ENCODE assay signal across 1 cellular context in the genomic region with DNA sequence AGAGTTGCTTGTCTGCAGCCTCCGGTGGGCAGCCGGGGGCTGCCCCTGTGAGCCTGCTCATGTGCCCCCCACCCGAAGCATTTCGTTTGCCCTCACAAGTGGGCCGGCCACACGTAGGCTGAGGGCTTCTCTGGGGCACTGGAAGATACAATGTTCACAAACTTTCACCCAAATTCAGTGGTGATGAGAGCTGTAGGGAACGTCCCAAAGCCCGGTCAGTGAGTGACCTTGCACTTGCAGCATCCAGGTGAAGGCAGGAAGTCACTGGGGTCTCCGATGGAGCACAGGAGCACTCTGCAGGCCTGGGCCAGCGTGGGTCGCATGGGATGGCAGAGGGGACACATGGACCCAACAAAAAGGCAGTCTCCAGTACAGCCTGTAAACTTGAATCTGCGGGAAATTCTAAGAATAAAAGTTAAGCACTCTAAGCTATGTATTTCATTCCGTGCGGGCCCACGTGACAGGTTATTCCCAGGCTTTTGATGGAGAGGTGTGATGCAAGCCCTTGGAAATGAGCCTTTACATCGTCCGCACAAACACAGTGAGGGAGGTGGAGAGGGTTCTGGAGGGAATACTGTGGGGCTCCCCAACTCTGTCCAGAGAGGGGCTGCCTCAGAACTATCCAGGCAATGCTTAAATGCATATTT.
TF ChIP-seq lines count a peak whose summit lies in the region.

No MANE protein-coding gene starts in this region.

TF ChIP-seq in K562, 482 proteins besides CTCF, POLR2A, EP300 and RAD21:
- TF ChIP-seq, protein P1, sequence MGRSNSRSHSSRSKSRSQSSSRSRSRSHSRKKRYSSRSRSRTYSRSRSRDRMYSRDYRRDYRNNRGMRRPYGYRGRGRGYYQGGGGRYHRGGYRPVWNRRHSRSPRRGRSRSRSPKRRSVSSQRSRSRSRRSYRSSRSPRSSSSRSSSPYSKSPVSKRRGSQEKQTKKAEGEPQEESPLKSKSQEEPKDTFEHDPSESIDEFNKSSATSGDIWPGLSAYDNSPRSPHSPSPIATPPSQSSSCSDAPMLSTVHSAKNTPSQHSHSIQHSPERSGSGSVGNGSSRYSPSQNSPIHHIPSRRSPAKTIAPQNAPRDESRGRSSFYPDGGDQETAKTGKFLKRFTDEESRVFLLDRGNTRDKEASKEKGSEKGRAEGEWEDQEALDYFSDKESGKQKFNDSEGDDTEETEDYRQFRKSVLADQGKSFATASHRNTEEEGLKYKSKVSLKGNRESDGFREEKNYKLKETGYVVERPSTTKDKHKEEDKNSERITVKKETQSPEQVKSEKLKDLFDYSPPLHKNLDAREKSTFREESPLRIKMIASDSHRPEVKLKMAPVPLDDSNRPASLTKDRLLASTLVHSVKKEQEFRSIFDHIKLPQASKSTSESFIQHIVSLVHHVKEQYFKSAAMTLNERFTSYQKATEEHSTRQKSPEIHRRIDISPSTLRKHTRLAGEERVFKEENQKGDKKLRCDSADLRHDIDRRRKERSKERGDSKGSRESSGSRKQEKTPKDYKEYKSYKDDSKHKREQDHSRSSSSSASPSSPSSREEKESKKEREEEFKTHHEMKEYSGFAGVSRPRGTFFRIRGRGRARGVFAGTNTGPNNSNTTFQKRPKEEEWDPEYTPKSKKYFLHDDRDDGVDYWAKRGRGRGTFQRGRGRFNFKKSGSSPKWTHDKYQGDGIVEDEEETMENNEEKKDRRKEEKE (IDR thresholded peaks at IDR 0.05; ENCODE audit: borderline replicate concordance in 1 of 2, control insufficient read depth in 1 of 2, low read depth in 2 of 2, low read length in 1 of 2), result no peak
- TF ChIP-seq MTA2 (IDR thresholded peaks at IDR 0.05; ENCODE audit: low read depth) (no peak), HOXB6 (CRISPR knock-in tag; IDR thresholded peaks at IDR 0.05; ENCODE audit: borderline replicate concordance) (no peak), TCFL5 (CRISPR knock-in tag; conservative IDR thresholded peaks at IDR 0.05) (no peak), ZNF224 (CRISPR knock-in tag; IDR thresholded peaks at IDR 0.05) (no peak), XRCC5 (IDR thresholded peaks at IDR 0.05; ENCODE audit: low read depth, low read length) (no peak), L3MBTL2 (IDR thresholded peaks at IDR 0.05) (peak; percentile 32; the same call in 1 of the 2 replicates), HEY1 (CRISPR knock-in tag; IDR thresholded peaks at IDR 0.05; ENCODE audit: borderline replicate concordance) (no peak)
- TF ChIP-seq, protein P2, sequence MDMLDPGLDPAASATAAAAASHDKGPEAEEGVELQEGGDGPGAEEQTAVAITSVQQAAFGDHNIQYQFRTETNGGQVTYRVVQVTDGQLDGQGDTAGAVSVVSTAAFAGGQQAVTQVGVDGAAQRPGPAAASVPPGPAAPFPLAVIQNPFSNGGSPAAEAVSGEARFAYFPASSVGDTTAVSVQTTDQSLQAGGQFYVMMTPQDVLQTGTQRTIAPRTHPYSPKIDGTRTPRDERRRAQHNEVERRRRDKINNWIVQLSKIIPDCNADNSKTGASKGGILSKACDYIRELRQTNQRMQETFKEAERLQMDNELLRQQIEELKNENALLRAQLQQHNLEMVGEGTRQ (CRISPR knock-in tag; IDR thresholded peaks at IDR 0.05), result 0 out of 2 replicates have a peak, but pooled peaks have one; percentile 19
- TF ChIP-seq, protein P3, sequence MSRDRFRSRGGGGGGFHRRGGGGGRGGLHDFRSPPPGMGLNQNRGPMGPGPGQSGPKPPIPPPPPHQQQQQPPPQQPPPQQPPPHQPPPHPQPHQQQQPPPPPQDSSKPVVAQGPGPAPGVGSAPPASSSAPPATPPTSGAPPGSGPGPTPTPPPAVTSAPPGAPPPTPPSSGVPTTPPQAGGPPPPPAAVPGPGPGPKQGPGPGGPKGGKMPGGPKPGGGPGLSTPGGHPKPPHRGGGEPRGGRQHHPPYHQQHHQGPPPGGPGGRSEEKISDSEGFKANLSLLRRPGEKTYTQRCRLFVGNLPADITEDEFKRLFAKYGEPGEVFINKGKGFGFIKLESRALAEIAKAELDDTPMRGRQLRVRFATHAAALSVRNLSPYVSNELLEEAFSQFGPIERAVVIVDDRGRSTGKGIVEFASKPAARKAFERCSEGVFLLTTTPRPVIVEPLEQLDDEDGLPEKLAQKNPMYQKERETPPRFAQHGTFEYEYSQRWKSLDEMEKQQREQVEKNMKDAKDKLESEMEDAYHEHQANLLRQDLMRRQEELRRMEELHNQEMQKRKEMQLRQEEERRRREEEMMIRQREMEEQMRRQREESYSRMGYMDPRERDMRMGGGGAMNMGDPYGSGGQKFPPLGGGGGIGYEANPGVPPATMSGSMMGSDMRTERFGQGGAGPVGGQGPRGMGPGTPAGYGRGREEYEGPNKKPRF (IDR thresholded peaks at IDR 0.05; ENCODE audit: low read depth, low read length), result no peak
- TF ChIP-seq, protein P4, sequence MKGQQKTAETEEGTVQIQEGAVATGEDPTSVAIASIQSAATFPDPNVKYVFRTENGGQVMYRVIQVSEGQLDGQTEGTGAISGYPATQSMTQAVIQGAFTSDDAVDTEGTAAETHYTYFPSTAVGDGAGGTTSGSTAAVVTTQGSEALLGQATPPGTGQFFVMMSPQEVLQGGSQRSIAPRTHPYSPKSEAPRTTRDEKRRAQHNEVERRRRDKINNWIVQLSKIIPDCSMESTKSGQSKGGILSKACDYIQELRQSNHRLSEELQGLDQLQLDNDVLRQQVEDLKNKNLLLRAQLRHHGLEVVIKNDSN (CRISPR knock-in tag; IDR thresholded peaks at IDR 0.05), result 0 out of 2 replicates have a peak, but pooled peaks have one; percentile 15
